In genomic region chr16:68643227-68643626, GRCh38 we compare ENCODE assay signal across 1 cellular context.
TF ChIP-seq lines count a peak whose summit lies in the region.

No MANE protein-coding gene starts in this region.

TF ChIP-seq in WTC11, 78 proteins besides CTCF, POLR2A, EP300 and RAD21 (continued from another document):
- TF ChIP-seq PREB (CRISPR knock-in tag; IDR thresholded peaks at IDR 0.05; ENCODE audit: borderline replicate concordance) (no peak), GTF2I (CRISPR knock-in tag; conservative IDR thresholded peaks at IDR 0.05) (no peak)
